8 cellular contexts compared by ENCODE assay signal in the genomic region with DNA sequence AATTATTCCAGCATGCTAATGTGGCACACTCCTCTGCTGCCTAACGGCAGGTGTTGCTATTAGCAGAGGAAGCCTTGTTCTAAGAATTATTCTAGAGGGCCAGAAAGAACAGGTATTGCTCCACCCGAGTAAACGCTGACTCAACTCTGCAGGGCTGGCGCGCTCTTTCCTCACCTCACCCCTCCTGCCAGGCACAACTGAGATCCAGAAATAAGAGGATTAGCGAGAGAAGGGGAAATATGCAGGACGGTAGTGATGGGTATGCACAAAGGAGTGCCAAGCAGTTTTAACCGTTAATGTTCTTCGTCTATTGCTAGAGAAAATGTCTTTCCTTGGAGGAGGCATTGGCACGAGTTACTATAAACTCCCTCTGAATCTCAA. TPM values are rescaled to one million over a fixed set of nuclear protein-coding genes. Genes with fewer than 3 reads are reported as not detected.
DNase-seq lines count a peak whose midpoint lies in the region; ATAC-seq and TF ChIP-seq lines count a peak whose summit lies in the region.
"Had no signal": no experiment of that assay in that cellular context is flagged by ENCODE, and none has a peak within 500 bp of the region (broad histone marks: within the 10 kb centered on the region; RNA-seq: fewer than 3 reads in every experiment).

No MANE protein-coding gene starts in this region.

- peaks cover 49% of the 10 kb centered on the region for H3K27me3 Mint-ChIP-seq in activated naive CD8-positive, alpha-beta T cell treated with anti-CD3 and anti-CD28 coated beads, Interleukin-2, amount 50 U/mL, for 24 hours

- H3K4me1 Mint-ChIP-seq in activated naive CD8-positive, alpha-beta T cell treated with anti-CD3 and anti-CD28 coated beads, Interleukin-2, amount 50 U/mL, for 24 hours, result peaks cover 17% of the 10 kb centered on the region

- intact Hi-C loops in testis (cut with DNase I; ENCODE audit: low total_unique reads), result no loop called here

- peak overlapping the region; percentile 66 for H3K4me3 Mint-ChIP-seq in activated naive CD8-positive, alpha-beta T cell treated with anti-CD3 and anti-CD28 coated beads, Interleukin-2, amount 50 U/mL, for 24 hours

- WGBS in HUES64, result 15% methylated on average over 10 of the region's 10 CpGs
- WGBS in testis, 2 donors, result 11 to 14% methylated on average over 10 of the region's 10 CpGs

- no peaks in the 10 kb centered on the region for H3K9me3 Mint-ChIP-seq in activated naive CD8-positive, alpha-beta T cell treated with anti-CD3 and anti-CD28 coated beads, Interleukin-2, amount 50 U/mL, for 24 hours

- peak; percentile 29 for ATAC-seq in GM18502 (IDR thresholded peaks at IDR 0.05; ENCODE audit: poor library complexity, unreplicated experiment)
- no peak for ATAC-seq in activated naive CD8-positive, alpha-beta T cell treated with anti-CD3 and anti-CD28 coated beads, Interleukin-2, amount 50 U/mL, for 24 hours

- H3K27ac Mint-ChIP-seq in activated naive CD8-positive, alpha-beta T cell treated with anti-CD3 and anti-CD28 coated beads, Interleukin-2, amount 50 U/mL, for 24 hours, result no peak overlapping the region

- no peak for TF ChIP-seq POLR2A in testis (IDR thresholded peaks at IDR 0.05)

- H3K27ac ChIP-seq in HUES64 (ENCODE audit: low read depth, low read length), result no peak overlapping the region
- H3K27ac ChIP-seq in testis, result no peak overlapping the region
- H3K27ac ChIP-seq: SK-N-MC had no signal

- H3K27me3 ChIP-seq in HUES64 (ENCODE audit: insufficient read depth, low read length) (peaks cover 55% of the 10 kb centered on the region), kidney epithelial cell (ENCODE audit: control insufficient read depth, insufficient read depth, low read length) (peaks cover 5% of the 10 kb centered on the region), testis (no peaks in the 10 kb centered on the region)

- H3K4me3 ChIP-seq in HUES64 (ENCODE audit: low read length) (peak overlapping the region; percentile 62), kidney epithelial cell (ENCODE audit: low read depth, low read length) (peak overlapping the region; percentile 48), testis (peak overlapping the region; percentile 24 to 31)
- H3K4me3 ChIP-seq: SK-N-MC had no signal

- DNase-seq in activated naive CD8-positive, alpha-beta T cell treated with anti-CD3 and anti-CD28 coated beads, Interleukin-2, amount 50 U/mL, for 24 hours, result no peak
- DNase-seq in kidney epithelial cell (ENCODE audit: low read depth) (no peak), testis (no peak), superior temporal gyrus (ENCODE audit: extremely low spot score) (no peak), HUDEP-2 (lab: John Stamatoyannopoulos, UW; ENCODE audit: unreplicated experiment in 76 of 76) (no peak)

- H3K36me3 Mint-ChIP-seq in activated naive CD8-positive, alpha-beta T cell treated with anti-CD3 and anti-CD28 coated beads, Interleukin-2, amount 50 U/mL, for 24 hours (ENCODE audit: low read depth), result no peaks in the 10 kb centered on the region

- no peaks in the 10 kb centered on the region for H3K9me3 ChIP-seq in HUES64 (ENCODE audit: insufficient read depth, low read depth, low read length)
- H3K9me3 ChIP-seq in testis, result no peaks in the 10 kb centered on the region

- H3K9ac ChIP-seq in HUES64 (ENCODE audit: low read depth, low read length), result no peak overlapping the region

- H3K36me3 ChIP-seq in HUES64 (ENCODE audit: insufficient read depth, low read length) (no peaks in the 10 kb centered on the region), kidney epithelial cell (ENCODE audit: control insufficient read depth, insufficient read depth, low read length) (no peaks in the 10 kb centered on the region), testis (ENCODE audit: low read depth, missing control alignments) (no peaks in the 10 kb centered on the region)

- TF ChIP-seq CTCF in kidney epithelial cell (IDR thresholded peaks at IDR 0.05; ENCODE audit: insufficient read depth, low read length, poor library complexity, severe bottlenecking) (no peak), testis (IDR thresholded peaks at IDR 0.05) (no peak)

- H3K4me1 ChIP-seq in HUES64 (ENCODE audit: insufficient read depth, low read length) (no peaks in the 10 kb centered on the region), testis (no peaks in the 10 kb centered on the region)

RNA-seq across cellular contexts. Expression of a gene that starts 0.4 kb away (rescaled TPM):
- 0.35 TPM for polyA plus RNA-seq in HUES64 (2013, experiment 1 of 2)
- 0.32 TPM for polyA plus RNA-seq in HUES64 (2013, experiment 2 of 2)
- total RNA-seq in kidney epithelial cell, result 8.6 and 14.7 TPM in 2 replicates
- 10 to 100 TPM in 1 of 2 donors, 1 to 10 TPM in 1; 4.7 to 11.4 TPM for total RNA-seq in testis
- polyA plus RNA-seq in testis (ENCODE audit: insufficient read depth, low read depth, low replicate concordance), result 21.9 TPM
